26 cellular contexts compared by ENCODE assay signal in genomic region chr5:36659406-36659805, GRCh38. TPM values are rescaled to one million over a fixed set of nuclear protein-coding genes. Genes with fewer than 3 reads are reported as not detected.
DNase-seq lines count a peak whose midpoint lies in the region; FAIRE-seq and TF ChIP-seq lines count a peak whose summit lies in the region.
"Had no signal": no experiment of that assay in that cellular context is flagged by ENCODE, and none has a peak within 500 bp of the region (broad histone marks: within the 10 kb centered on the region; RNA-seq: fewer than 3 reads in every experiment).

No MANE protein-coding gene starts in this region.

- H3K4me3 ChIP-seq in Caco-2 (ENCODE audit: low read depth, low read length) (no peak overlapping the region), dorsolateral prefrontal cortex (no peak overlapping the region), ovary (no peak overlapping the region)
- H3K4me3 ChIP-seq: A549, BLaER1, SJCRH30 had no signal

- H3K36me3 Mint-ChIP-seq in Caco-2 (ENCODE audit: insufficient read depth, unreplicated experiment), result peaks cover 73% of the 10 kb centered on the region
- H3K36me3 Mint-ChIP-seq: CD8-positive, alpha-beta T cell had no signal

- H3K4me1 Mint-ChIP-seq in Caco-2 (ENCODE audit: low read depth, unreplicated experiment), result peaks cover 39% of the 10 kb centered on the region

- CTCF ChIA-PET in Caco-2 (lab: Charles Lee), result no interaction called here

- H3K27ac ChIP-seq in angular gyrus (ENCODE audit: low read depth, low read length) (peak overlapping the region; percentile 24), dorsolateral prefrontal cortex (peak overlapping the region in 57 of 59 donors; percentile 29 to 97 (median 92)), ovary (no peak overlapping the region)
- H3K27ac ChIP-seq: A549, BLaER1, RWPE1, SJCRH30 had no signal

- intact Hi-C loops in Caco-2 (cut with micrococcal nuclease; ENCODE audit: unreplicated experiment) (no loop called here), dorsolateral prefrontal cortex (cut with DNase I) (no loop called here), ovary (cut with DNase I) (no loop called here)

- H3K4me1 ChIP-seq in Caco-2 (peaks cover 69% of the 10 kb centered on the region), ovary (ENCODE audit: insufficient read depth) (no peaks in the 10 kb centered on the region)

- H3K27me3 ChIP-seq in Caco-2 (replicated peaks; ENCODE audit: control insufficient read depth, insufficient read depth, low read length), result no peaks in the 10 kb centered on the region
- no peaks in the 10 kb centered on the region for H3K27me3 ChIP-seq in dorsolateral prefrontal cortex
- no peaks in the 10 kb centered on the region for H3K27me3 ChIP-seq in ovary
- H3K27me3 ChIP-seq: BLaER1, SJCRH30 had no signal

- no peak for TF ChIP-seq POLR2A in ovary (IDR thresholded peaks at IDR 0.05)
- no peak for TF ChIP-seq POLR2A in H54 (IDR thresholded peaks at IDR 0.05; ENCODE audit: low read depth, low read length)

- no peak overlapping the region for H3K4me3 Mint-ChIP-seq in Caco-2 (ENCODE audit: unreplicated experiment)
- H3K4me3 Mint-ChIP-seq: CD8-positive, alpha-beta T cell; HFFc6 had no signal

- POLR2A ChIA-PET in Caco-2 (lab: Charles Lee), result no interaction called here

- TF ChIP-seq CTCF in Caco-2 (IDR thresholded peaks at IDR 0.05; ENCODE audit: insufficient read depth in 1 of 2, low read depth in 1 of 2, low read length in 1 of 2, severe bottlenecking in 1 of 2, unreplicated experiment in 1 of 2) (no peak), dorsolateral prefrontal cortex (IDR thresholded peaks at IDR 0.05 in 54 of 56, conservative IDR thresholded peaks at IDR 0.05 in 2 of 56; ENCODE audit: low read depth in 1 of 56, partially characterized antibody in 56 of 56) (no peak), ovary (IDR thresholded peaks at IDR 0.05) (no peak)

- no peaks in the 10 kb centered on the region for H3K9me3 Mint-ChIP-seq in Caco-2 (ENCODE audit: unreplicated experiment)
- H3K9me3 Mint-ChIP-seq: CD8-positive, alpha-beta T cell; HFFc6 had no signal

- FAIRE-seq in H54 (lab: Jason Lieb, UNC), result no peak
- FAIRE-seq: A549, GM12892, GM18507 had no signal

- no TSS peak for BruUV-seq in Caco-2 (replicated peaks; lab: Mats Ljungman, UMichigan)

- 30 to 55% (median 43%) methylated on average over 4 of the region's 4 CpGs for WGBS in ovary, 3 donors

- peak overlapping the region; percentile 44 for H3K27ac Mint-ChIP-seq in Caco-2 (ENCODE audit: unreplicated experiment)
- H3K27ac Mint-ChIP-seq: CD8-positive, alpha-beta T cell had no signal

- TF ChIP-seq EP300 in ovary (IDR thresholded peaks at IDR 0.05), result no peak

- DNase-seq in Caco-2, result no peak
- DNase-seq in dorsolateral prefrontal cortex, result no peak
- peak; percentile 34 for DNase-seq in pons (ENCODE audit: low spot score)
- no peak for DNase-seq in hypothalamus (lab: John Stamatoyannopoulos, UW)
- no peak for DNase-seq in activated CD4-positive, CD25-positive, alpha-beta regulatory T cell (lab: John Stamatoyannopoulos, UW)
- no peak for DNase-seq in ovary
- no peak for DNase-seq in H54 (ENCODE audit: insufficient read length, low spot score)
- DNase-seq: CD8-positive, alpha-beta T cell; DMS79; HFFc6; IMR-90; Kasumi-1; MM.1S; NCI-H1092; NCI-H1436 treated with DMSO at 0.1 percent for 48 hours; NCI-H2029; NCI-H2171; NCI-H526; PC-3; SJCRH30 had no signal

- no peaks in the 10 kb centered on the region for H3K36me3 ChIP-seq in Caco-2 (ENCODE audit: control insufficient read depth, insufficient read depth, low read length)
- H3K36me3 ChIP-seq in ovary, result no peaks in the 10 kb centered on the region
- H3K36me3 ChIP-seq: BLaER1, SJCRH30 had no signal

- H3K27me3 Mint-ChIP-seq in Caco-2 (ENCODE audit: insufficient read depth, unreplicated experiment), result no peaks in the 10 kb centered on the region

- H3K9me3 ChIP-seq in Caco-2 (no peaks in the 10 kb centered on the region), ovary (no peaks in the 10 kb centered on the region)
- H3K9me3 ChIP-seq: A549, BLaER1, SJCRH30 had no signal

RNA-seq across cellular contexts. Expression of gene SLC1A3, which starts 53.0 kb away (rescaled TPM):
- 178 and 195 TPM in 2 replicates for total RNA-seq in Caco-2 (2022)
- 1,000 to 10,000 TPM in 10 of 120 experiments, 100 to 1,000 TPM in 110; 324 to 1,867 (median 637) TPM for total RNA-seq in dorsolateral prefrontal cortex
- 10 to 100 TPM; 10.8 to 72.3 (median 48.9) TPM for total RNA-seq in ovary
- polyA plus RNA-seq in ovary, result 10 to 100 TPM in 1 of 2 donors, 1 to 10 TPM in 1; 5.2 to 36.7 TPM
- total RNA-seq: CD8-positive, alpha-beta T cell had no signal
- polyA plus RNA-seq: A549 had no signal

Comparison
In these comparisons a context has a peak if more than half of its experiments do, and no peak if none do; other contexts are left out.
1. H3K27ac ChIP-seq: peak in angular gyrus (single experiment) and dorsolateral prefrontal cortex (57 of 59); none in ovary (0 of 2).